ENCODE assay signal across 12 cellular contexts in the genomic region with DNA sequence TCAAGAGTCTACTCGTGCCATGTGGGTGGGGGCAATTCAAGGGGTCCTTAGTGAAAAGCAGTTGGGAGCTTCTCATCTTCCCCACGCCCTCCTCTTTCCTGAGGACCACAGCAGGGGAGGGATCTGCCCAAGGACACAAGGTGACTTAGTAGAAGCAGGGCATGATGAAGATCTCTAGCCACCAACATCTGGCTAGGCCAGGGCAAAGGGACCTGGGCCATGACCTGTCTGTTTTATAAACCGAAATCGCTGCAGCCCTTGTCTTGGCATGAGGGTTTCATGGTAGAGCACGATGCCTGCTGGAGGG. TPM values are rescaled to one million over a fixed set of nuclear protein-coding genes. Genes with fewer than 3 reads are reported as not detected.
A peak's percentile ranks its signal among the peaks of the same experiment; 100 is the strongest.
DNase-seq lines count a peak whose midpoint lies in the region; ATAC-seq and TF ChIP-seq lines count a peak whose summit lies in the region.
"Had no signal": no experiment of that assay in that cellular context is flagged by ENCODE, and none has a peak within 500 bp of the region (broad histone marks: within the 10 kb centered on the region; RNA-seq: fewer than 3 reads in every experiment).

No MANE protein-coding gene starts in this region.

- no peak overlapping the region for H2AFZ ChIP-seq in GM23338

- no peaks in the 10 kb centered on the region for H3F3A ChIP-seq in GM23338 (replicated peaks; ENCODE audit: low read depth)

- TF ChIP-seq CTCF in HFFc6 (IDR thresholded peaks at IDR 0.05) (no peak), GM23338 (conservative IDR thresholded peaks at IDR 0.05; ENCODE audit: low read depth in 2 of 2) (no peak)
- TF ChIP-seq CTCF in activated CD8-positive, alpha-beta T cell treated with anti-CD3 and anti-CD28 coated beads for 36 hours (IDR thresholded peaks at IDR 0.05) = no peak

- no peak overlapping the region for H3K27ac ChIP-seq in GM23338 (ENCODE audit: low read depth)

- H3K9me2 ChIP-seq in GM23338 (ENCODE audit: insufficient read depth) = no peaks in the 10 kb centered on the region

- no peaks in the 10 kb centered on the region for H3K4me1 ChIP-seq in GM23338 (ENCODE audit: insufficient read depth)

- no peak for DNase-seq in HFFc6
- DNase-seq in activated CD8-positive, alpha-beta T cell treated with anti-CD3 and anti-CD28 coated beads for 36 hours = no peak
- DNase-seq in immature natural killer cell = no peak
- no peak for DNase-seq in stimulated activated naive B cell treated with anti-CD40 and anti-IgM and Interleukin-4, amounts not matched to agents 10 μg/mL and 1 μg/mL and 100 μg/mL, for 72 hours
- DNase-seq in GM23338 (ENCODE audit: low spot score) = no peak
- no peak for DNase-seq in SHP77 treated with DMSO at 0.1 percent for 48 hours (lab: John Stamatoyannopoulos, UW)
- DNase-seq in GM19240 (ENCODE audit: insufficient read length, low spot score) = no peak
- DNase-seq: hippocampal formation, NCI-H526 treated with DMSO at 0.1 percent for 48 hours, nephron progenitor cell had no signal

- no peak overlapping the region for H3K4me3 ChIP-seq in GM23338

- POLR2A ChIA-PET in activated CD8-positive, alpha-beta T cell treated with anti-CD3 and anti-CD28 coated beads for 36 hours (lab: Charles Lee) = interaction anchor here (0.7 to 1.6 kb wide), 5 partner anchors 15 to 168 kb away, joined by 3 to 5 read pairs (median 3); no protein-coding TSS in a partner anchor

- H4K20me1 ChIP-seq in GM23338 (replicated peaks; ENCODE audit: insufficient read depth) = no peaks in the 10 kb centered on the region

- H3K27ac Mint-ChIP-seq in HFFc6 (peak overlapping the region; percentile 99), immature natural killer cell (peak overlapping the region; percentile 94 to 98 (median 96)), GM23338 (no peak overlapping the region)
- H3K27ac Mint-ChIP-seq in activated CD8-positive, alpha-beta T cell treated with anti-CD3 and anti-CD28 coated beads for 36 hours = peak overlapping the region; percentile 97
- H3K27ac Mint-ChIP-seq in stimulated activated naive B cell treated with anti-CD40 and anti-IgM and Interleukin-4, amounts not matched to agents 10 μg/mL and 1 μg/mL and 100 μg/mL, for 72 hours = peak overlapping the region; percentile 99

- H3K36me3 ChIP-seq in GM23338 (ENCODE audit: insufficient read depth) = no peaks in the 10 kb centered on the region

- H3K4me3 Mint-ChIP-seq in HFFc6 (no peak overlapping the region; the same call in 1 of the 2 replicates), immature natural killer cell (peak overlapping the region in 2 of 5 donors; percentile 82 to 86), GM23338 (no peak overlapping the region)
- H3K4me3 Mint-ChIP-seq in activated CD8-positive, alpha-beta T cell treated with anti-CD3 and anti-CD28 coated beads for 36 hours = no peak overlapping the region
- peak overlapping the region; percentile 84 to 85 for H3K4me3 Mint-ChIP-seq in stimulated activated naive B cell treated with anti-CD40 and anti-IgM and Interleukin-4, amounts not matched to agents 10 μg/mL and 1 μg/mL and 100 μg/mL, for 72 hours
- H3K4me3 Mint-ChIP-seq: nephron progenitor cell had no signal

- H3K27me3 Mint-ChIP-seq in HFFc6 (ENCODE audit: insufficient read depth) = no peaks in the 10 kb centered on the region
- no peaks in the 10 kb centered on the region for H3K27me3 Mint-ChIP-seq in activated CD8-positive, alpha-beta T cell treated with anti-CD3 and anti-CD28 coated beads for 36 hours
- peaks cover 3 to 15% (median 4%) of the 10 kb centered on the region in 3 donors for H3K27me3 Mint-ChIP-seq in immature natural killer cell (ENCODE audit: low read depth in 3 of 3)
- H3K27me3 Mint-ChIP-seq in stimulated activated naive B cell treated with anti-CD40 and anti-IgM and Interleukin-4, amounts not matched to agents 10 μg/mL and 1 μg/mL and 100 μg/mL, for 72 hours = no peaks in the 10 kb centered on the region
- peaks cover 5% of the 10 kb centered on the region for H3K27me3 Mint-ChIP-seq in GM23338 (ENCODE audit: insufficient read depth, low read depth, poor library complexity)

- no peak overlapping the region for H3K4me2 ChIP-seq in GM23338

- CTCF ChIA-PET in activated CD8-positive, alpha-beta T cell treated with anti-CD3 and anti-CD28 coated beads for 36 hours (lab: Charles Lee) = interaction anchor here (0.9 to 1.5 kb wide), 3 partner anchors 8 to 168 kb away, joined by 3 to 4 read pairs (median 3); no protein-coding TSS in a partner anchor

- H3K79me2 ChIP-seq in GM23338 (replicated peaks; ENCODE audit: insufficient read depth) = 0 out of 2 replicates have a peak, but pooled peaks cover 3% of the 10 kb centered on the region

- no peaks in the 10 kb centered on the region for H3K27me3 ChIP-seq in GM23338 (ENCODE audit: insufficient read depth)

- no peaks in the 10 kb centered on the region for H3K9me3 Mint-ChIP-seq in HFFc6
- H3K9me3 Mint-ChIP-seq in activated CD8-positive, alpha-beta T cell treated with anti-CD3 and anti-CD28 coated beads for 36 hours = no peaks in the 10 kb centered on the region
- peaks cover 0 to 1% (median 0%) of the 10 kb centered on the region in 6 donors for H3K9me3 Mint-ChIP-seq in immature natural killer cell
- H3K9me3 Mint-ChIP-seq in stimulated activated naive B cell treated with anti-CD40 and anti-IgM and Interleukin-4, amounts not matched to agents 10 μg/mL and 1 μg/mL and 100 μg/mL, for 72 hours = no peaks in the 10 kb centered on the region
- H3K9me3 Mint-ChIP-seq in GM23338 = no peaks in the 10 kb centered on the region

- intact Hi-C loops in activated CD8-positive, alpha-beta T cell treated with anti-CD3 and anti-CD28 coated beads for 36 hours (cut with micrococcal nuclease) = no loop called here

- peaks cover 22% of the 10 kb centered on the region for H3K36me3 Mint-ChIP-seq in HFFc6 (ENCODE audit: low read depth)
- H3K36me3 Mint-ChIP-seq in activated CD8-positive, alpha-beta T cell treated with anti-CD3 and anti-CD28 coated beads for 36 hours (ENCODE audit: low read depth) = peaks cover 36% of the 10 kb centered on the region
- H3K36me3 Mint-ChIP-seq in immature natural killer cell = peaks cover 5 to 7% (median 7%) of the 10 kb centered on the region in 3 donors
- H3K36me3 Mint-ChIP-seq in stimulated activated naive B cell treated with anti-CD40 and anti-IgM and Interleukin-4, amounts not matched to agents 10 μg/mL and 1 μg/mL and 100 μg/mL, for 72 hours = peaks cover 27 to 38% of the 10 kb centered on the region in 2 donors
- peaks cover 31% of the 10 kb centered on the region for H3K36me3 Mint-ChIP-seq in GM23338 (ENCODE audit: low read depth)

- ATAC-seq in activated CD8-positive, alpha-beta T cell treated with anti-CD3 and anti-CD28 coated beads for 36 hours = no peak
- ATAC-seq in stimulated activated naive B cell treated with anti-CD40 and anti-IgM and Interleukin-4, amounts not matched to agents 10 μg/mL and 1 μg/mL and 100 μg/mL, for 72 hours (replicated peaks) = no peak
- no peak for ATAC-seq in GM23338

- H3K4me1 Mint-ChIP-seq in HFFc6 (ENCODE audit: low read depth) (peaks cover 48% of the 10 kb centered on the region), immature natural killer cell (peaks cover 63 to 70% of the 10 kb centered on the region in 2 donors), GM23338 (peaks cover 5% of the 10 kb centered on the region)
- peaks cover 51% of the 10 kb centered on the region for H3K4me1 Mint-ChIP-seq in activated CD8-positive, alpha-beta T cell treated with anti-CD3 and anti-CD28 coated beads for 36 hours (ENCODE audit: low read depth)
- peaks cover 28 to 57% of the 10 kb centered on the region in 2 donors for H3K4me1 Mint-ChIP-seq in stimulated activated naive B cell treated with anti-CD40 and anti-IgM and Interleukin-4, amounts not matched to agents 10 μg/mL and 1 μg/mL and 100 μg/mL, for 72 hours

TF ChIP-seq in GM23338, 12 proteins besides CTCF, POLR2A, EP300 and RAD21 (continues in another document):
- TF ChIP-seq EZH2 (IDR thresholded peaks at IDR 0.05; ENCODE audit: low read depth, unreplicated experiment) (no peak), CREB1 (CRISPR knock-in tag; IDR thresholded peaks at IDR 0.05; ENCODE audit: low read depth) (no peak), STAT1 (IDR thresholded peaks at IDR 0.05; ENCODE audit: unreplicated experiment) (no peak)

RNA-seq across cellular contexts. Expression of gene G6PD, which starts 5.1 kb away (rescaled TPM):
- total RNA-seq in HFFc6 (2021; fragmentation: NEBNext Ultra II Directional; extraction: Animal tissue kit (Norgen Biotek cat#: 25700)) = 100 to 1,000 TPM; 119 to 226 (median 192) TPM
- 10 to 100 TPM; 88.4 to 92.5 TPM for total RNA-seq in activated CD8-positive, alpha-beta T cell treated with anti-CD3 and anti-CD28 coated beads for 36 hours
- 10 to 100 TPM; 10.5 to 24.9 (median 12.1) TPM for polyA plus RNA-seq in immature natural killer cell
- total RNA-seq in GM23338 (2014; rRNA removed; shearing (Covaris generic)) = 66.2 and 66.7 TPM in 2 replicates
- polyA plus RNA-seq in GM23338 (2016; fragmentation: Nextera tagmentation; extraction: Ambion mirVana) = 14.3 and 14.4 TPM in 2 replicates

RNA-seq across cellular contexts. Expression of gene IKBKG, which starts 5.9 kb away (rescaled TPM):
- 10 to 100 TPM; 32.5 to 38.9 (median 37.5) TPM for total RNA-seq in HFFc6 (2021; fragmentation: NEBNext Ultra II Directional; extraction: Animal tissue kit (Norgen Biotek cat#: 25700))
- 10 to 100 TPM; 34.4 to 40.6 TPM for total RNA-seq in activated CD8-positive, alpha-beta T cell treated with anti-CD3 and anti-CD28 coated beads for 36 hours
- polyA plus RNA-seq in immature natural killer cell = 10 to 100 TPM; 41.4 to 69.4 (median 45.9) TPM
- 13.5 and 14.9 TPM in 2 replicates for total RNA-seq in GM23338 (2014; rRNA removed; shearing (Covaris generic))
- polyA plus RNA-seq in GM23338 (2016; fragmentation: Nextera tagmentation; extraction: Ambion mirVana) = 11.5 and 12.6 TPM in 2 replicates

RNA-seq across cellular contexts. Expression of gene FAM3A, which starts 25.5 kb away (rescaled TPM):
- 10 to 100 TPM; 56.9 to 67.8 (median 59.4) TPM for total RNA-seq in HFFc6 (2021; fragmentation: NEBNext Ultra II Directional; extraction: Animal tissue kit (Norgen Biotek cat#: 25700))
- 10 to 100 TPM; 27.9 to 31.9 TPM for total RNA-seq in activated CD8-positive, alpha-beta T cell treated with anti-CD3 and anti-CD28 coated beads for 36 hours
- polyA plus RNA-seq in immature natural killer cell (10 to 100 TPM; 27.1 to 31.3 (median 30.1) TPM), GM23338 (2016; fragmentation: Nextera tagmentation; extraction: Ambion mirVana) (11.8 and 12.0 TPM in 2 replicates)
- 14.0 and 16.5 TPM in 2 replicates for total RNA-seq in GM23338 (2014; rRNA removed; shearing (Covaris generic))

RNA-seq across cellular contexts. Expression of gene CTAG1A, which starts 43.4 kb away (rescaled TPM):
- not detected for total RNA-seq in HFFc6 (2021; fragmentation: NEBNext Ultra II Directional; extraction: Animal tissue kit (Norgen Biotek cat#: 25700))
- total RNA-seq in activated CD8-positive, alpha-beta T cell treated with anti-CD3 and anti-CD28 coated beads for 36 hours = not detected
- polyA plus RNA-seq in immature natural killer cell (not detected), GM23338 (2016; fragmentation: Nextera tagmentation; extraction: Ambion mirVana) (not detected in 2 replicates)
- not detected in 2 replicates for total RNA-seq in GM23338 (2014; rRNA removed; shearing (Covaris generic))
- total RNA-seq: Daoy; T-helper 1 cell treated with Interleukin-12 subunit alpha and Interleukin-12 subunit beta and Interleukin-4 antibody, amounts not matched to agents 30 ng/mL and 1 ng/mL, for 36 hours had no signal

RNA-seq across cellular contexts. Expression of gene SLC10A3, which starts 51.1 kb away (rescaled TPM):
- 10 to 100 TPM; 34.6 to 46.5 (median 37.7) TPM for total RNA-seq in HFFc6 (2021; fragmentation: NEBNext Ultra II Directional; extraction: Animal tissue kit (Norgen Biotek cat#: 25700))
- total RNA-seq in activated CD8-positive, alpha-beta T cell treated with anti-CD3 and anti-CD28 coated beads for 36 hours = 10 to 100 TPM; 13.2 to 14.1 TPM
- polyA plus RNA-seq in immature natural killer cell (100 to 1,000 TPM in 1 of 3 donors, 10 to 100 TPM in 2; 53.1 to 110 (median 91.1) TPM), GM23338 (2016; fragmentation: Nextera tagmentation; extraction: Ambion mirVana) (7.3 and 7.6 TPM in 2 replicates)
- 9.5 and 17.6 TPM in 2 replicates for total RNA-seq in GM23338 (2014; rRNA removed; shearing (Covaris generic))

Comparison
In these comparisons a context has a peak if more than half of its experiments do, and no peak if none do; other contexts are left out.
1. H3K4me3 Mint-ChIP-seq: peak in stimulated activated naive B cell treated with anti-CD40 and anti-IgM and Interleukin-4, amounts not matched to agents 10 μg/mL and 1 μg/mL and 100 μg/mL, for 72 hours (2 of 2); none in HFFc6 (single experiment), activated CD8-positive, alpha-beta T cell treated with anti-CD3 and anti-CD28 coated beads for 36 hours (single experiment) and GM23338 (single experiment).